ENCODE assay signal across 21 cellular contexts in the genomic region with DNA sequence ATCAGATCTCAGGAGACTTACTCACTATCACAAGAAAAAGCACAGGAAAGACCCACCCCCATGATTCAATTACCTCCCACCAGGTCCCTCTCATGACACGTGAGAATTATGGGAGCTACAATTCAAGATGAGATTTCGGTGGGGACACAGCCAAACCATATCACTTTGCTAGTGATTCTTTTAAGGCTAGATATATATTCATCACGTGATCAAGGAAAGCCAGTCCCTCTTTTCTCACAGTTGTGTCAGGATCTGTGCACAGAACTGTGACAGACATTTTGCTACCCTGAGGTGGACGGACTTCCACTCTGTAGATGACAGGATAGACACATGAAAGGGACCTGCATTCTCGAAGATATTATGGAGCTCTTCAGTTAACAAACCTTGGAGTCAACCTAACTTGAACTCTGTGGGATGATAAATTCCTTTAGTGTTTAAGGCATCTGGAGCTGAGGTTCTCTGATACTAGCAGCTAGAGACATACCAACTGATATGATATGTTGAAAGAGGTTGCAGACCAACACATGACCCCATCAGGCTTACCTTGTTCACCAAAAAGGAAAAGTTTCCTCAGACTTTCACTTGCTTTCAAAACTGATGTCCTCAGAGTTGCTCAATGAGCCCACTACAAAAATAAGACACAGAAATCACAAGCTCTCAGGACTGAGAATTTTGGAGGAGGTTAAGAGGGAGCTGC.
DNase-seq lines count a peak whose midpoint lies in the region.
"Had no signal": no experiment of that assay in that cellular context is flagged by ENCODE, and none has a peak within 500 bp of the region (broad histone marks: within the 10 kb centered on the region; RNA-seq: fewer than 3 reads in every experiment).

No MANE protein-coding gene starts in this region.

- no peak overlapping the region for H4K12ac ChIP-seq in trophoblast cell (ENCODE audit: low read depth, low read length)

- H2AFZ ChIP-seq in trophoblast cell (ENCODE audit: insufficient read depth, low read length, poor library complexity), result no peak overlapping the region

- no peaks in the 10 kb centered on the region for H3K4me1 ChIP-seq in trophoblast cell (ENCODE audit: control insufficient read depth in 1 of 2, insufficient read depth in 2 of 2, low read length in 2 of 2)

- no peak overlapping the region for H3K18ac ChIP-seq in trophoblast cell (ENCODE audit: low read length)

- peak; percentile 52 for DNase-seq in SKM-1 treated with dmso at 0.1 percent for 144 hours (lab: John Stamatoyannopoulos, UW; ENCODE audit: unreplicated experiment)
- no peak for DNase-seq in SKM-1 (lab: John Stamatoyannopoulos, UW; ENCODE audit: unreplicated experiment)
- peak; percentile 61 for DNase-seq in NOMO-1 treated with DMSO at 0.1 percent for 48 hours (lab: John Stamatoyannopoulos, UW; ENCODE audit: unreplicated experiment)
- peak; percentile 27 for DNase-seq in fibroblast of peridontal ligament (ENCODE audit: extremely low read depth)
- DNase-seq in trophoblast cell, result peak; percentile 67 to 91
- DNase-seq in activated CD4-positive, alpha-beta T cell treated with anti-CD3 and anti-CD28 coated beads, Interleukin-2, amount 50 U/mL, for 1 hour, result no peak
- no peak for DNase-seq in H7
- no peak for DNase-seq in activated CD8-positive, alpha-beta memory T cell treated with anti-CD3 and anti-CD28 coated beads for 24 hours
- DNase-seq: activated CD4-positive, alpha-beta T cell treated with anti-CD3 and anti-CD28 coated beads for 4 hours; activated CD8-positive, alpha-beta memory T cell treated with anti-CD3 and anti-CD28 coated beads, Interleukin-2, amount 50 U/mL, for 4 hours; C1 segment of cervical spinal cord; KG1; midbrain; NCI-H1105; NCI-H2029 treated with DMSO at 0.1 percent for 48 hours; NCI-H510A treated with DMSO at 0.1 percent for 48 hours; stimulated activated CD4-positive, alpha-beta T cell treated with anti-CD3 and anti-CD28 coated beads, Interleukin-2, amount 100 ng/mL, for 24 hours; stimulated activated naive CD4-positive, alpha-beta T cell; T-cell had no signal

- H2BK12ac ChIP-seq in trophoblast cell (ENCODE audit: low read length), result no peak overlapping the region

- H3K36me3 ChIP-seq in trophoblast cell (ENCODE audit: control insufficient read depth in 1 of 2, insufficient read depth in 2 of 2, low read length in 2 of 2), result no peaks in the 10 kb centered on the region
- no peaks in the 10 kb centered on the region for H3K36me3 ChIP-seq in H7 (replicated peaks; ENCODE audit: control insufficient read depth, insufficient read depth, low read length)
- H3K36me3 ChIP-seq: thoracic aorta had no signal

- no peak overlapping the region for H3K4ac ChIP-seq in trophoblast cell (ENCODE audit: low read depth, low read length)

- no peak overlapping the region for H4K8ac ChIP-seq in trophoblast cell (ENCODE audit: low read depth, low read length)

- H3K14ac ChIP-seq in trophoblast cell (ENCODE audit: low read length), result no peak overlapping the region

- H3K4me2 ChIP-seq in trophoblast cell (ENCODE audit: low read length), result no peak overlapping the region

- H2BK120ac ChIP-seq in trophoblast cell (ENCODE audit: insufficient read depth, low read length, poor library complexity), result no peak overlapping the region

- no peak overlapping the region for H2BK5ac ChIP-seq in trophoblast cell (ENCODE audit: low read depth, low read length, poor library complexity)

- WGBS in trophoblast cell (ENCODE audit: extremely low coverage, insufficient coverage, insufficient read length), result no CpG with 5 or more reads among the region's 5 CpGs

- H3K4me3 ChIP-seq in trophoblast cell (ENCODE audit: low read depth, low read length), result no peak overlapping the region
- no peak overlapping the region for H3K4me3 ChIP-seq in H7 (ENCODE audit: insufficient read depth, low read depth, low read length)
- H3K4me3 ChIP-seq: skin epidermis, thoracic aorta had no signal

- H3K79me1 ChIP-seq in trophoblast cell (ENCODE audit: low read length), result no peaks in the 10 kb centered on the region

- H3K9ac ChIP-seq in trophoblast cell (ENCODE audit: low read length), result no peak overlapping the region

- H2AK5ac ChIP-seq in trophoblast cell (ENCODE audit: low read length), result no peak overlapping the region

- no peak overlapping the region for H4K91ac ChIP-seq in trophoblast cell (ENCODE audit: low read depth, low read length)

- H3K79me2 ChIP-seq in trophoblast cell (ENCODE audit: control insufficient read depth, insufficient read depth, low read length, poor library complexity), result no peaks in the 10 kb centered on the region

- H3K9me3 ChIP-seq in trophoblast cell (ENCODE audit: insufficient read depth, low read depth, low read length), result no peaks in the 10 kb centered on the region
- H3K9me3 ChIP-seq: thoracic aorta had no signal

- no peak overlapping the region for H3K23ac ChIP-seq in trophoblast cell (ENCODE audit: low read length)

- no peak overlapping the region for H3K27ac ChIP-seq in trophoblast cell (ENCODE audit: low read depth, low read length)
- H3K27ac ChIP-seq: skin epidermis, thoracic aorta had no signal

- no peaks in the 10 kb centered on the region for H3K27me3 ChIP-seq in trophoblast cell (ENCODE audit: insufficient read depth, low read length)
- H3K27me3 ChIP-seq in H7 (ENCODE audit: control insufficient read depth, insufficient read depth, low read length), result no peaks in the 10 kb centered on the region

Comparison
In these comparisons a context has a peak if more than half of its experiments do, and no peak if none do; other contexts are left out.
1. DNase-seq: peak in SKM-1 treated with dmso at 0.1 percent for 144 hours (single experiment), NOMO-1 treated with DMSO at 0.1 percent for 48 hours (single experiment), fibroblast of peridontal ligament (single experiment) and trophoblast cell (2 of 2); none in SKM-1 (single experiment), activated CD4-positive, alpha-beta T cell treated with anti-CD3 and anti-CD28 coated beads, Interleukin-2, amount 50 U/mL, for 1 hour (single experiment), H7 (single experiment) and activated CD8-positive, alpha-beta memory T cell treated with anti-CD3 and anti-CD28 coated beads for 24 hours (single experiment).